ENCODE assay signal across 10 cellular contexts in the genomic region with DNA sequence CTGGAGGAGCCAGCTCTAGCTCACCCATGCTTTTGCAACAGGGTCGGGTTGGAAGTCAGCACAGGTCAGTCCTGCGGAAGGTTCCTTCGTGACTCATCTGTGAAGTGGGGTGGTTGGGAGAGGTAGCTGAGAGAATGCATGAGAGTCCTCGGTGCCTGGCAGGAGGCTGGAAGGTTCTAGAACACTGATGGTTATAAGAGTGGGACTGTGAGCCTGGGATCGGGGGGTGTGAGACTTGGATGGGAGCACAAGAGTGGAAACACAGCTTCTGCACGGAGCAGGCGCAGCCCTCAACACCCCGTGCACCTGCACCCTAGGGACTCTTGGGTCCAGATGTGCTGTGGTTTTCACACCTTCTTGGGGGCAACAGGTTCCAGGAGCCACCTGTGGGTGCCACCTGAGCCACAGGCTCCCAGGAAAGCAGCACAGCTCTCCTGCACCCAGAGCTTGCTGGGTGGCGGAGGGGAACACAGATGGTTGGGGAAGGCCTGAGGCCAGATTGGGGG. TPM values are rescaled to one million over a fixed set of nuclear protein-coding genes. Genes with fewer than 3 reads are reported as not detected.
A peak's percentile ranks its signal among the peaks of the same experiment; 100 is the strongest.
DNase-seq lines count a peak whose midpoint lies in the region; ATAC-seq, FAIRE-seq and TF ChIP-seq lines count a peak whose summit lies in the region.
"Had no signal": no experiment of that assay in that cellular context is flagged by ENCODE, and none has a peak within 500 bp of the region (broad histone marks: within the 10 kb centered on the region; RNA-seq: fewer than 3 reads in every experiment).

No MANE protein-coding gene starts in this region.

- TF ChIP-seq POLR2A in GM12892 (IDR thresholded peaks at IDR 0.05; ENCODE audit: low read depth, low read length) = peak; percentile 62

- no peak overlapping the region for H3K9ac ChIP-seq in smooth muscle cell (ENCODE audit: low read depth)

- no peak overlapping the region for H3K4me3 ChIP-seq in fibroblast of villous mesenchyme (ENCODE audit: low read depth, low read length)
- H3K4me3 ChIP-seq in smooth muscle cell = no peak overlapping the region

- no peaks in the 10 kb centered on the region for H3K4me1 ChIP-seq in smooth muscle cell (ENCODE audit: low read depth)

- H3K9me3 ChIP-seq in smooth muscle cell (replicated peaks; ENCODE audit: low read depth) = no peaks in the 10 kb centered on the region

- H3K27ac ChIP-seq in smooth muscle cell (ENCODE audit: low read depth) = no peak overlapping the region
- H3K27ac ChIP-seq: epithelial cell of prostate had no signal

- peak; percentile 81 for FAIRE-seq in GM12892 (lab: Jason Lieb, UNC)

- no peaks in the 10 kb centered on the region for H4K20me1 ChIP-seq in smooth muscle cell (ENCODE audit: low read depth)

- peak; percentile 37 for ATAC-seq in GM21390 (IDR thresholded peaks at IDR 0.05; ENCODE audit: unreplicated experiment)

- H2AFZ ChIP-seq in smooth muscle cell (ENCODE audit: low read depth) = no peak overlapping the region

- DNase-seq in GM12892 (ENCODE audit: insufficient read length) (no peak), NAMALWA (ENCODE audit: low spot score) (peak; percentile 60), fibroblast of villous mesenchyme (ENCODE audit: low read depth) (peak; percentile 33), smooth muscle cell (lab: John Stamatoyannopoulos, UW; ENCODE audit: unreplicated experiment) (no peak), NCI-H1092 treated with DMSO at 0.1 percent for 48 hours (lab: John Stamatoyannopoulos, UW) (no peak)
- DNase-seq in stimulated activated naive CD4-positive, alpha-beta T cell (lab: John Stamatoyannopoulos, UW) = no peak
- no peak for DNase-seq in effector CD4-positive, alpha-beta T cell
- DNase-seq: NCI-H1417 had no signal

- H3K27me3 ChIP-seq in smooth muscle cell (ENCODE audit: low read depth) = no peaks in the 10 kb centered on the region

- TF ChIP-seq CTCF in fibroblast of villous mesenchyme (IDR thresholded peaks at IDR 0.05; ENCODE audit: insufficient read depth, low read depth, low read length) (no peak), smooth muscle cell (IDR thresholded peaks at IDR 0.05; ENCODE audit: borderline replicate concordance, insufficient read depth, poor library complexity, severe bottlenecking) (no peak)

- H3F3A ChIP-seq in smooth muscle cell (ENCODE audit: low read depth) = no peaks in the 10 kb centered on the region

- H3K36me3 ChIP-seq in smooth muscle cell (ENCODE audit: low read depth) = no peaks in the 10 kb centered on the region

- no peak overlapping the region for H3K4me2 ChIP-seq in smooth muscle cell

- 95% methylated on average over 9 of the region's 9 CpGs for WGBS in smooth muscle cell (ENCODE audit: low lambda C conversion rate)

- H3K79me2 ChIP-seq in smooth muscle cell (ENCODE audit: low read depth) = no peaks in the 10 kb centered on the region

RNA-seq across cellular contexts. Expression of gene IL21R, which starts 48.9 kb away (rescaled TPM):
- 31.5 TPM for polyA plus RNA-seq in GM12892 (2012; ENCODE audit: missing spikeins)
- 0.43 and 1.9 TPM in 2 replicates for total RNA-seq in fibroblast of villous mesenchyme
- total RNA-seq in smooth muscle cell = not detected in 2 replicates
- polyA plus RNA-seq in smooth muscle cell = not detected in 2 replicates

Comparison
In these comparisons a context has a peak if more than half of its experiments do, and no peak if none do; other contexts are left out.
1. DNase-seq: peak in NAMALWA (single experiment) and fibroblast of villous mesenchyme (single experiment); none in GM12892 (single experiment), stimulated activated naive CD4-positive, alpha-beta T cell (0 of 6), effector CD4-positive, alpha-beta T cell (single experiment), smooth muscle cell (single experiment) and NCI-H1092 treated with DMSO at 0.1 percent for 48 hours (single experiment).